ENCODE assay signal across 9 cellular contexts in genomic region chrX:13376857-13377441, GRCh38. TPM values are rescaled to one million over a fixed set of nuclear protein-coding genes. Genes with fewer than 3 reads are reported as not detected.
DNase-seq lines count a peak whose midpoint lies in the region; ATAC-seq and TF ChIP-seq lines count a peak whose summit lies in the region.
"Had no signal": no experiment of that assay in that cellular context is flagged by ENCODE, and none has a peak within 500 bp of the region (broad histone marks: within the 10 kb centered on the region; RNA-seq: fewer than 3 reads in every experiment).

No MANE protein-coding gene starts in this region.

- H3K4me3 Mint-ChIP-seq in mesothelial cell of epicardium (no peak overlapping the region), CD14-positive monocyte (no peak overlapping the region)
- no peak overlapping the region for H3K4me3 Mint-ChIP-seq in naive thymus-derived CD8-positive, alpha-beta T cell
- H3K4me3 Mint-ChIP-seq: activated naive CD8-positive, alpha-beta T cell treated with anti-CD3 and anti-CD28 coated beads, Interleukin-2, amount 10 ng/mL, durations not matched to agents 7 days and 5 days had no signal

- intact Hi-C loops in ascending aorta (cut with DNase I) (no loop called here), CD14-positive monocyte (cut with micrococcal nuclease) (no loop called here)

- no peak for TF ChIP-seq POLR2A in NB4 (IDR thresholded peaks at IDR 0.05; ENCODE audit: extremely low read depth, insufficient read length)

- no peak for ATAC-seq in HG03280 (IDR thresholded peaks at IDR 0.05; ENCODE audit: unreplicated experiment)
- no peak for ATAC-seq in naive thymus-derived CD8-positive, alpha-beta T cell

- H3K4me3 ChIP-seq in NB4 (ENCODE audit: low read depth, low read length) (no peak overlapping the region), ascending aorta (no peak overlapping the region)

- no peaks in the 10 kb centered on the region for H3K36me3 ChIP-seq in ascending aorta

- no peak for TF ChIP-seq CTCF in NB4 (IDR thresholded peaks at IDR 0.05; ENCODE audit: low read depth, low read length)
- TF ChIP-seq CTCF in ascending aorta (IDR thresholded peaks at IDR 0.05): no peak
- no peak for TF ChIP-seq CTCF in mesothelial cell of epicardium (IDR thresholded peaks at IDR 0.05; ENCODE audit: unreplicated experiment)
- TF ChIP-seq CTCF in CD14-positive monocyte (IDR thresholded peaks at IDR 0.05): no peak

- H3K36me3 Mint-ChIP-seq in mesothelial cell of epicardium (no peaks in the 10 kb centered on the region), CD14-positive monocyte (no peaks in the 10 kb centered on the region)
- H3K36me3 Mint-ChIP-seq in naive thymus-derived CD8-positive, alpha-beta T cell: no peaks in the 10 kb centered on the region
- H3K36me3 Mint-ChIP-seq: activated naive CD8-positive, alpha-beta T cell treated with anti-CD3 and anti-CD28 coated beads, Interleukin-2, amount 10 ng/mL, durations not matched to agents 7 days and 5 days had no signal

- no peaks in the 10 kb centered on the region for H3K9me3 ChIP-seq in ascending aorta

- POLR2A ChIA-PET in naive thymus-derived CD8-positive, alpha-beta T cell (lab: Charles Lee): no interaction called here

- H3K27ac Mint-ChIP-seq in mesothelial cell of epicardium (peak overlapping the region; percentile 45), CD14-positive monocyte (no peak overlapping the region)
- H3K27ac Mint-ChIP-seq in naive thymus-derived CD8-positive, alpha-beta T cell: peak overlapping the region in 1 of 10 donors; percentile 22
- H3K27ac Mint-ChIP-seq: activated naive CD8-positive, alpha-beta T cell treated with anti-CD3 and anti-CD28 coated beads, Interleukin-2, amount 10 ng/mL, durations not matched to agents 7 days and 5 days had no signal

- H3K9me3 Mint-ChIP-seq in mesothelial cell of epicardium (peaks cover 34% of the 10 kb centered on the region), CD14-positive monocyte (peaks cover 0 to 3% (median 0%) of the 10 kb centered on the region in 7 donors)
- no peaks in the 10 kb centered on the region for H3K9me3 Mint-ChIP-seq in naive thymus-derived CD8-positive, alpha-beta T cell

- H3K27ac ChIP-seq in ascending aorta: peak overlapping the region; percentile 20 to 48

- H3K27me3 Mint-ChIP-seq in mesothelial cell of epicardium (ENCODE audit: low read depth) (no peaks in the 10 kb centered on the region), CD14-positive monocyte (ENCODE audit: low read depth in 3 of 3) (peaks cover 0 to 16% (median 0%) of the 10 kb centered on the region in 3 donors)
- H3K27me3 Mint-ChIP-seq in naive thymus-derived CD8-positive, alpha-beta T cell: no peaks in the 10 kb centered on the region

- DNase-seq in DMS 273 treated with DMSO at 0.1 percent for 48 hours (lab: John Stamatoyannopoulos, UW) (peak; percentile 96), NB4 (ENCODE audit: low read depth) (peak; percentile 60), ascending aorta (ENCODE audit: low spot score in 2 of 2) (no peak), mesothelial cell of epicardium (ENCODE audit: low spot score in 2 of 2, unreplicated experiment in 2 of 2) (no peak), germinal center (ENCODE audit: low spot score) (no peak), CD14-positive monocyte (ENCODE audit: low spot score) (no peak)
- DNase-seq in naive thymus-derived CD8-positive, alpha-beta T cell: no peak
- DNase-seq: activated naive CD8-positive, alpha-beta T cell treated with anti-CD3 and anti-CD28 coated beads, Interleukin-2, amount 10 ng/mL, durations not matched to agents 7 days and 5 days had no signal

- H3K27me3 ChIP-seq in ascending aorta: no peaks in the 10 kb centered on the region

- H3K4me1 Mint-ChIP-seq in mesothelial cell of epicardium: peaks cover 15% of the 10 kb centered on the region
- no peaks in the 10 kb centered on the region for H3K4me1 Mint-ChIP-seq in CD14-positive monocyte
- H3K4me1 Mint-ChIP-seq in naive thymus-derived CD8-positive, alpha-beta T cell: peaks cover 0 to 6% (median 0%) of the 10 kb centered on the region in 4 donors

- H3K4me1 ChIP-seq in ascending aorta: no peaks in the 10 kb centered on the region

RNA-seq across cellular contexts. Expression of gene ATXN3L, which starts 57.1 kb away (rescaled TPM):
- total RNA-seq in ascending aorta: not detected
- total RNA-seq in mesothelial cell of epicardium: not detected in 3 replicates
- polyA plus RNA-seq in CD14-positive monocyte: not detected
- not detected for total RNA-seq in naive thymus-derived CD8-positive, alpha-beta T cell
- not detected for polyA plus RNA-seq in naive thymus-derived CD8-positive, alpha-beta T cell
- total RNA-seq: activated naive CD8-positive, alpha-beta T cell treated with anti-CD3 and anti-CD28 coated beads, Interleukin-2, amount 10 ng/mL, durations not matched to agents 7 days and 5 days had no signal

Comparison
In these comparisons a context has a peak if more than half of its experiments do, and no peak if none do; other contexts are left out.
1. DNase-seq: peak in DMS 273 treated with DMSO at 0.1 percent for 48 hours (single experiment) and NB4 (single experiment); none in ascending aorta (0 of 2), mesothelial cell of epicardium (0 of 2), germinal center (single experiment), CD14-positive monocyte (single experiment) and naive thymus-derived CD8-positive, alpha-beta T cell (0 of 10).